ENCODE assay signal across 15 cellular contexts in genomic region chr19:8224394-8225145, GRCh38. TPM values are rescaled to one million over a fixed set of nuclear protein-coding genes. Genes with fewer than 3 reads are reported as not detected.
DNase-seq lines count a peak whose midpoint lies in the region; ATAC-seq, FAIRE-seq and TF ChIP-seq lines count a peak whose summit lies in the region.
"Had no signal": no experiment of that assay in that cellular context is flagged by ENCODE, and none has a peak within 500 bp of the region (broad histone marks: within the 10 kb centered on the region; RNA-seq: fewer than 3 reads in every experiment).

No MANE protein-coding gene starts in this region.

- H3K18ac ChIP-seq in H9 (ENCODE audit: insufficient read length, low read depth, low read length): no peak overlapping the region

- H3K27me3 Mint-ChIP-seq in H9 (ENCODE audit: low read depth): no peaks in the 10 kb centered on the region
- no peaks in the 10 kb centered on the region for H3K27me3 Mint-ChIP-seq in MCF 10A (ENCODE audit: insufficient read depth, unreplicated experiment)
- H3K27me3 Mint-ChIP-seq: activated naive CD4-positive, alpha-beta T cell treated with anti-CD3 and anti-CD28 coated beads, Interleukin-2, amount 50 U/mL, for 24 hours had no signal

- no CpG with 5 or more reads among the region's 23 CpGs for WGBS in H9 (ENCODE audit: extremely low coverage, insufficient read length, low lambda C conversion rate)

- peaks cover 8 to 21% (median 9%) of the 10 kb centered on the region in 3 experiments; a peak in 6 of 7 replicates for H3K36me3 Mint-ChIP-seq in H9 (ENCODE audit: insufficient read depth in 1 of 3, low read depth in 3 of 3)
- H3K36me3 Mint-ChIP-seq in MCF 10A (ENCODE audit: insufficient read depth, unreplicated experiment): no peaks in the 10 kb centered on the region

- H2BK20ac ChIP-seq in H9 (ENCODE audit: low read depth, low read length, poor library complexity, severe bottlenecking): no peak overlapping the region

- H3K27ac ChIP-seq in H9 (ENCODE audit: insufficient read length, low read depth, low read length): no peak overlapping the region
- H3K27ac ChIP-seq: BLaER1, Peyer's patch had no signal

- POLR2A ChIA-PET in MCF 10A (lab: Yijun Ruan, JAX): interaction anchor here (0.6 to 2.3 kb wide), 10 partner anchors 13 to 595 kb away, joined by 3 to 11 read pairs (median 3); partner anchors contain the start of genes PET100 and XAB2

- peak; percentile 78 for ATAC-seq in left ventricle myocardium superior
- no peak for ATAC-seq in GM19035 (IDR thresholded peaks at IDR 0.05; ENCODE audit: unreplicated experiment)

- H3K9me3 Mint-ChIP-seq in H9 (no peaks in the 10 kb centered on the region), MCF 10A (ENCODE audit: unreplicated experiment) (no peaks in the 10 kb centered on the region)
- H3K9me3 Mint-ChIP-seq: activated naive CD4-positive, alpha-beta T cell treated with anti-CD3 and anti-CD28 coated beads, Interleukin-2, amount 50 U/mL, for 24 hours; T-helper 2 cell treated with Interferon-gamma antibody and Interleukin-4, amounts not matched to agents 5 μg/mL and 100 μg/mL, for 36 hours had no signal

- no peak for FAIRE-seq in frontal cortex (lab: Jason Lieb, UNC)
- FAIRE-seq: colon had no signal

- DNase-seq in H9 (no peak), MCF 10A (ENCODE audit: unreplicated experiment) (peak; percentile 80), left ventricle myocardium superior (peak; percentile 56), skeletal muscle cell (ENCODE audit: low read depth) (peak; percentile 5), frontal cortex (ENCODE audit: low spot score in 2 of 2) (no peak)
- no peak for DNase-seq in NK-92 treated with Interleukin-12 subunit alpha and Interleukin-12 subunit beta, amount 100 ng/mL, for 24 hours (lab: John Stamatoyannopoulos, UW)
- DNase-seq in activated CD4-positive, CD25-positive, alpha-beta regulatory T cell treated with anti-CD3 and anti-CD28 coated beads, Interleukin-2, amount 50 U/mL, for 72 hours: no peak
- DNase-seq: Kasumi-1, kidney glomerular epithelial cell had no signal

- H2BK12ac ChIP-seq in H9 (ENCODE audit: insufficient read length, low read depth, low read length): no peak overlapping the region

- no peak overlapping the region for H3K4me3 Mint-ChIP-seq in H9
- peak overlapping the region; percentile 67 for H3K4me3 Mint-ChIP-seq in MCF 10A (ENCODE audit: unreplicated experiment)
- H3K4me3 Mint-ChIP-seq: activated naive CD4-positive, alpha-beta T cell treated with anti-CD3 and anti-CD28 coated beads, Interleukin-2, amount 50 U/mL, for 24 hours; T-helper 2 cell treated with Interferon-gamma antibody and Interleukin-4, amounts not matched to agents 5 μg/mL and 100 μg/mL, for 36 hours had no signal

- BruUV-seq in MCF 10A (replicated peaks; lab: Mats Ljungman, UMichigan): no TSS peak

- H3K4me3 ChIP-seq in skeletal muscle cell (ENCODE audit: low read depth, low read length): no peak overlapping the region
- H3K4me3 ChIP-seq: BLaER1, Peyer's patch had no signal

- H3K27me3 ChIP-seq in H9 (ENCODE audit: insufficient read depth, low read length): no peaks in the 10 kb centered on the region
- H3K27me3 ChIP-seq: BLaER1, Peyer's patch had no signal

- H3K27ac Mint-ChIP-seq in H9 (peak overlapping the region; percentile 31 to 88 (median 77)), MCF 10A (ENCODE audit: low read depth, unreplicated experiment) (peak overlapping the region; percentile 5)
- H3K27ac Mint-ChIP-seq: activated naive CD4-positive, alpha-beta T cell treated with anti-CD3 and anti-CD28 coated beads, Interleukin-2, amount 50 U/mL, for 24 hours; T-helper 2 cell treated with Interferon-gamma antibody and Interleukin-4, amounts not matched to agents 5 μg/mL and 100 μg/mL, for 36 hours had no signal

- H3K4me1 ChIP-seq in H9 (ENCODE audit: insufficient read depth, low read length): no peaks in the 10 kb centered on the region
- H3K4me1 ChIP-seq: BLaER1, Peyer's patch had no signal

- TF ChIP-seq CTCF in H9 (conservative IDR thresholded peaks at IDR 0.05): no peak
- no peak for TF ChIP-seq CTCF in MCF 10A (IDR thresholded peaks at IDR 0.05; ENCODE audit: unreplicated experiment)

- no peak overlapping the region for H3K4ac ChIP-seq in H9 (ENCODE audit: low read depth, low read length)

- no peak overlapping the region for H4K8ac ChIP-seq in H9 (replicated peaks; ENCODE audit: insufficient read length, low read depth, low read length)

- H2AK5ac ChIP-seq in H9 (ENCODE audit: insufficient read length, low read length): no peak overlapping the region

- no peak overlapping the region for H4K5ac ChIP-seq in H9 (ENCODE audit: insufficient read length, low read depth, low read length)

- no peak overlapping the region for H3K56ac ChIP-seq in H9 (ENCODE audit: insufficient read length, low read depth, low read length)

- no peak overlapping the region for H3K9ac ChIP-seq in H9 (ENCODE audit: extremely low read depth, insufficient read length, low read length)
- H3K9ac ChIP-seq: BLaER1 had no signal

- no peaks in the 10 kb centered on the region for H3K23me2 ChIP-seq in H9 (ENCODE audit: insufficient read length, low read depth, low read length, poor library complexity, severe bottlenecking)

- H3K4me1 Mint-ChIP-seq in H9 (peaks cover 0 to 9% of the 10 kb centered on the region in 2 experiments; a peak in 3 of 4 replicates), MCF 10A (ENCODE audit: insufficient read depth, unreplicated experiment) (peaks cover 11% of the 10 kb centered on the region)
- H3K4me1 Mint-ChIP-seq: activated naive CD4-positive, alpha-beta T cell treated with anti-CD3 and anti-CD28 coated beads, Interleukin-2, amount 50 U/mL, for 24 hours had no signal

- H3T11ph ChIP-seq in H9 (ENCODE audit: low read length): no peak overlapping the region

- no peak overlapping the region for H4K91ac ChIP-seq in H9 (ENCODE audit: insufficient read length, low read depth, low read length)

- peaks cover 7% of the 10 kb centered on the region; the same call in 1 of the 2 replicates for H3K79me2 ChIP-seq in H9 (ENCODE audit: insufficient read depth, low read length)

- intact Hi-C loops in MCF 10A (cut with micrococcal nuclease): loop anchor here (5.0 kb wide), 1 partner anchor 37 kb away; no protein-coding TSS in a partner anchor
- intact Hi-C loops in left ventricle myocardium superior (cut with micrococcal nuclease): no loop called here

- H3K23ac ChIP-seq in H9 (ENCODE audit: insufficient read length, low read depth, low read length): no peak overlapping the region

- H3K14ac ChIP-seq in H9 (ENCODE audit: insufficient read depth, low read length): no peak overlapping the region

- H3K4me2 ChIP-seq in H9 (ENCODE audit: insufficient read depth, insufficient read length, low read length): no peak overlapping the region
- H3K4me2 ChIP-seq: BLaER1 had no signal

- peaks cover 2% of the 10 kb centered on the region for H3K79me1 ChIP-seq in H9 (ENCODE audit: insufficient read depth, low read depth, low read length, poor library complexity, severe bottlenecking)

- no peak overlapping the region for H2BK120ac ChIP-seq in H9 (ENCODE audit: low read depth, low read length, poor library complexity, severe bottlenecking)

- no peak overlapping the region for H2BK15ac ChIP-seq in H9 (ENCODE audit: low read depth, low read length)

- no peaks in the 10 kb centered on the region for H3K9me3 ChIP-seq in H9 (ENCODE audit: control insufficient read depth, low read depth, low read length)
- H3K9me3 ChIP-seq: Peyer's patch had no signal

- H4K20me1 ChIP-seq in H9 (ENCODE audit: control insufficient read depth, insufficient read depth, insufficient read length): peaks cover 2% of the 10 kb centered on the region

- H2AFZ ChIP-seq in H9 (ENCODE audit: low read length): no peak overlapping the region

- CTCF ChIA-PET in MCF 10A (lab: Yijun Ruan, JAX): interaction anchor here (0.6 to 1.0 kb wide), 3 partner anchors 42 to 253 kb away, joined by 3 to 4 read pairs (median 3); no protein-coding TSS in a partner anchor

- H2BK5ac ChIP-seq in H9 (ENCODE audit: insufficient read length, low read length): no peak overlapping the region

RNA-seq across cellular contexts. Expression of gene CERS4, which starts 15.4 kb away (rescaled TPM):
- total RNA-seq in H9 (2021) (62.6 and 66.5 TPM in 2 replicates), MCF 10A (2022) (1.1 and 1.5 TPM in 2 replicates), left ventricle myocardium superior (20.9 TPM), frontal cortex (57.9 TPM)

Comparison
In these comparisons a context has a peak if more than half of its experiments do, and no peak if none do; other contexts are left out.
1. DNase-seq: peak in MCF 10A (single experiment), left ventricle myocardium superior (single experiment) and skeletal muscle cell (single experiment); none in H9 (single experiment), NK-92 treated with Interleukin-12 subunit alpha and Interleukin-12 subunit beta, amount 100 ng/mL, for 24 hours (single experiment), activated CD4-positive, CD25-positive, alpha-beta regulatory T cell treated with anti-CD3 and anti-CD28 coated beads, Interleukin-2, amount 50 U/mL, for 72 hours (single experiment) and frontal cortex (0 of 2).